ENCODE assay signal across 9 cellular contexts in genomic region chr19:50695251-50696064, GRCh38. TPM values are rescaled to one million over a fixed set of nuclear protein-coding genes. Genes with fewer than 3 reads are reported as not detected.
DNase-seq lines count a peak whose midpoint lies in the region; ATAC-seq and TF ChIP-seq lines count a peak whose summit lies in the region.
"Had no signal": no experiment of that assay in that cellular context is flagged by ENCODE, and none has a peak within 500 bp of the region (broad histone marks: within the 10 kb centered on the region; RNA-seq: fewer than 3 reads in every experiment).

No MANE protein-coding gene starts in this region.

- H3K27me3 Mint-ChIP-seq in activated CD8-positive, alpha-beta T cell treated with anti-CD3 and anti-CD28 coated beads for 36 hours, result peaks cover 48% of the 10 kb centered on the region
- H3K27me3 Mint-ChIP-seq in mesothelial cell of epicardium (ENCODE audit: low read depth), result peaks cover 90% of the 10 kb centered on the region
- peaks cover 78% of the 10 kb centered on the region for H3K27me3 Mint-ChIP-seq in stimulated activated memory B cell treated with anti-CD40 and anti-IgM and Interleukin-4, amounts not matched to agents 10 μg/mL and 1 μg/mL and 100 μg/mL, for 72 hours

- ATAC-seq in activated CD8-positive, alpha-beta T cell treated with anti-CD3 and anti-CD28 coated beads for 36 hours, result peak; percentile 65
- no peak for ATAC-seq in stimulated activated memory B cell treated with anti-CD40 and anti-IgM and Interleukin-4, amounts not matched to agents 10 μg/mL and 1 μg/mL and 100 μg/mL, for 72 hours

- CTCF ChIA-PET in activated CD8-positive, alpha-beta T cell treated with anti-CD3 and anti-CD28 coated beads for 36 hours (lab: Charles Lee), result no interaction called here

- H3K27ac ChIP-seq in HUES64 (ENCODE audit: low read depth, low read length), result no peak overlapping the region

- no peaks in the 10 kb centered on the region for H3K36me3 ChIP-seq in HUES64 (ENCODE audit: insufficient read depth, low read length)

- intact Hi-C loops in activated CD8-positive, alpha-beta T cell treated with anti-CD3 and anti-CD28 coated beads for 36 hours (cut with micrococcal nuclease), result no loop called here

- H3K9ac ChIP-seq in HUES64 (ENCODE audit: low read depth, low read length), result no peak overlapping the region

- H3K4me3 Mint-ChIP-seq in activated CD8-positive, alpha-beta T cell treated with anti-CD3 and anti-CD28 coated beads for 36 hours, result no peak overlapping the region
- H3K4me3 Mint-ChIP-seq in mesothelial cell of epicardium, result no peak overlapping the region
- no peak overlapping the region for H3K4me3 Mint-ChIP-seq in stimulated activated memory B cell treated with anti-CD40 and anti-IgM and Interleukin-4, amounts not matched to agents 10 μg/mL and 1 μg/mL and 100 μg/mL, for 72 hours

- H3K27ac Mint-ChIP-seq in activated CD8-positive, alpha-beta T cell treated with anti-CD3 and anti-CD28 coated beads for 36 hours, result no peak overlapping the region
- no peak overlapping the region for H3K27ac Mint-ChIP-seq in mesothelial cell of epicardium
- H3K27ac Mint-ChIP-seq in stimulated activated memory B cell treated with anti-CD40 and anti-IgM and Interleukin-4, amounts not matched to agents 10 μg/mL and 1 μg/mL and 100 μg/mL, for 72 hours, result no peak overlapping the region

- peaks cover 80% of the 10 kb centered on the region for H3K27me3 ChIP-seq in HUES64 (ENCODE audit: insufficient read depth, low read length)

- peaks cover 2% of the 10 kb centered on the region for H3K4me1 Mint-ChIP-seq in activated CD8-positive, alpha-beta T cell treated with anti-CD3 and anti-CD28 coated beads for 36 hours (ENCODE audit: low read depth)
- no peaks in the 10 kb centered on the region for H3K4me1 Mint-ChIP-seq in mesothelial cell of epicardium
- H3K4me1 Mint-ChIP-seq in stimulated activated memory B cell treated with anti-CD40 and anti-IgM and Interleukin-4, amounts not matched to agents 10 μg/mL and 1 μg/mL and 100 μg/mL, for 72 hours, result no peaks in the 10 kb centered on the region

- in situ Hi-C loops in KBM-7 (cut with MboI; ENCODE audit: low pct_unique_long_range_greater_than_20kb, low sequenced_read_pairs), result no loop called here

- peaks cover 25% of the 10 kb centered on the region for H3K9me3 ChIP-seq in HUES64 (ENCODE audit: insufficient read depth, low read depth, low read length)

- POLR2A ChIA-PET in activated CD8-positive, alpha-beta T cell treated with anti-CD3 and anti-CD28 coated beads for 36 hours (lab: Charles Lee), result no interaction called here

- DNase-seq in DMS79 treated with DMSO at 0.1 percent for 48 hours (lab: John Stamatoyannopoulos, UW) (peak; percentile 57), mesothelial cell of epicardium (ENCODE audit: low spot score in 2 of 2, unreplicated experiment in 2 of 2) (peak; percentile 64 to 78), HCEC 1CT (no peak), NCI-H2029 (lab: John Stamatoyannopoulos, UW) (no peak), KBM-7 (no peak)
- DNase-seq in activated CD8-positive, alpha-beta T cell treated with anti-CD3 and anti-CD28 coated beads for 36 hours, result no peak
- DNase-seq: small intestine had no signal

- 57% methylated on average over 53 of the region's 78 CpGs for WGBS in HUES64

- no peak for TF ChIP-seq CTCF in activated CD8-positive, alpha-beta T cell treated with anti-CD3 and anti-CD28 coated beads for 36 hours (IDR thresholded peaks at IDR 0.05)
- no peak for TF ChIP-seq CTCF in mesothelial cell of epicardium (IDR thresholded peaks at IDR 0.05; ENCODE audit: unreplicated experiment)

- no peaks in the 10 kb centered on the region for H3K36me3 Mint-ChIP-seq in activated CD8-positive, alpha-beta T cell treated with anti-CD3 and anti-CD28 coated beads for 36 hours (ENCODE audit: low read depth)
- H3K36me3 Mint-ChIP-seq in mesothelial cell of epicardium, result no peaks in the 10 kb centered on the region
- no peaks in the 10 kb centered on the region for H3K36me3 Mint-ChIP-seq in stimulated activated memory B cell treated with anti-CD40 and anti-IgM and Interleukin-4, amounts not matched to agents 10 μg/mL and 1 μg/mL and 100 μg/mL, for 72 hours

- H3K4me3 ChIP-seq in HUES64 (ENCODE audit: low read length), result peak overlapping the region; percentile 48

- H3K4me1 ChIP-seq in HUES64 (ENCODE audit: insufficient read depth, low read length), result no peaks in the 10 kb centered on the region

- H3K9me3 Mint-ChIP-seq in activated CD8-positive, alpha-beta T cell treated with anti-CD3 and anti-CD28 coated beads for 36 hours, result no peaks in the 10 kb centered on the region
- no peaks in the 10 kb centered on the region for H3K9me3 Mint-ChIP-seq in mesothelial cell of epicardium
- peaks cover 3% of the 10 kb centered on the region for H3K9me3 Mint-ChIP-seq in stimulated activated memory B cell treated with anti-CD40 and anti-IgM and Interleukin-4, amounts not matched to agents 10 μg/mL and 1 μg/mL and 100 μg/mL, for 72 hours

RNA-seq across cellular contexts. Expression of gene SHANK1, which starts 24.1 kb away (rescaled TPM):
- polyA plus RNA-seq in HUES64 (2013, experiment 1 of 2), result 2.9 TPM
- polyA plus RNA-seq in HUES64 (2013, experiment 2 of 2), result 3.9 TPM
- total RNA-seq in activated CD8-positive, alpha-beta T cell treated with anti-CD3 and anti-CD28 coated beads for 36 hours, result under 1 TPM in 1 of 2 experiments, not detected in 1; 0.25 TPM
- total RNA-seq in mesothelial cell of epicardium, result 11.9 to 14.0 TPM (median 13.5 TPM) in 3 replicates

RNA-seq across cellular contexts. Expression of gene CLEC11A, which starts 27.7 kb away (rescaled TPM):
- 1.9 TPM for polyA plus RNA-seq in HUES64 (2013, experiment 1 of 2)
- 2.8 TPM for polyA plus RNA-seq in HUES64 (2013, experiment 2 of 2)
- 1 to 10 TPM; 2.2 to 2.7 TPM for total RNA-seq in activated CD8-positive, alpha-beta T cell treated with anti-CD3 and anti-CD28 coated beads for 36 hours
- 33.0 to 34.4 TPM (median 33.6 TPM) in 3 replicates for total RNA-seq in mesothelial cell of epicardium

RNA-seq across cellular contexts. Expression of gene C19orf81, which starts 46.2 kb away (rescaled TPM):
- polyA plus RNA-seq in HUES64 (2013, experiment 1 of 2), result 1.3 TPM
- polyA plus RNA-seq in HUES64 (2013, experiment 2 of 2), result 2.2 TPM
- total RNA-seq in activated CD8-positive, alpha-beta T cell treated with anti-CD3 and anti-CD28 coated beads for 36 hours, result 1 to 10 TPM; 1.5 to 3.2 TPM
- total RNA-seq in mesothelial cell of epicardium, result 3.0 to 5.0 TPM (median 3.5 TPM) in 3 replicates

RNA-seq across cellular contexts. Expression of gene SYT3, which starts 55.8 kb away (rescaled TPM):
- polyA plus RNA-seq in HUES64 (2013, experiment 1 of 2), result 1.6 TPM
- 1.5 TPM for polyA plus RNA-seq in HUES64 (2013, experiment 2 of 2)
- not detected for total RNA-seq in activated CD8-positive, alpha-beta T cell treated with anti-CD3 and anti-CD28 coated beads for 36 hours
- 0.31 to 0.77 TPM (median 0.60 TPM) in 3 replicates for total RNA-seq in mesothelial cell of epicardium

Comparison
In these comparisons a context has a peak if more than half of its experiments do, and no peak if none do; other contexts are left out.
1. DNase-seq: peak in DMS79 treated with DMSO at 0.1 percent for 48 hours (single experiment) and mesothelial cell of epicardium (2 of 2); none in activated CD8-positive, alpha-beta T cell treated with anti-CD3 and anti-CD28 coated beads for 36 hours (single experiment), HCEC 1CT (single experiment), NCI-H2029 (single experiment) and KBM-7 (single experiment).
2. RNA of gene SHANK1, which starts 24.1 kb away (total RNA-seq): 11.9 to 14.0 TPM in mesothelial cell of epicardium; 0.25 TPM in activated CD8-positive, alpha-beta T cell treated with anti-CD3 and anti-CD28 coated beads for 36 hours; every median in the first group is over 10 times any median in the second.